In genomic region chr7:55271661-55272060, GRCh38 we compare ENCODE assay signal across 23 cellular contexts.
"Had no signal": no experiment of that assay in that cellular context is flagged by ENCODE, and none has a peak within 500 bp of the region (broad histone marks: within the 10 kb centered on the region; RNA-seq: fewer than 3 reads in every experiment).

No MANE protein-coding gene starts in this region.

- H3K4me1 ChIP-seq: prostate gland, right atrium auricular region, thyroid gland had no signal

- ATAC-seq: effector memory CD8-positive, alpha-beta T cell; left ventricle myocardium superior; mucosa of descending colon; natural killer cell treated with Interleukin-12 subunit alpha and Interleukin-12 subunit beta and Interleukin-15 and Interleukin-18, amount 100 ng/mL, for 72 hours; sciatic nerve; stimulated activated naive CD8-positive, alpha-beta T cell treated with anti-CD3 and anti-CD28 coated beads, Interleukin-15, amount 100 ng/mL, for 72 hours had no signal

- H3K27me3 ChIP-seq: right atrium auricular region, thyroid gland had no signal

- H3K27ac ChIP-seq: prostate gland, right atrium auricular region, thyroid gland had no signal

- H3K36me3 ChIP-seq: prostate gland, right atrium auricular region, thyroid gland had no signal

- DNase-seq: cortex of kidney; effector memory CD8-positive, alpha-beta T cell; erythroblast; hypothalamus; left ventricle myocardium superior; mucosa of descending colon; naive B cell; nucleus accumbens; stimulated activated CD4-positive, alpha-beta T cell treated with anti-CD3 and anti-CD28 coated beads, Interleukin-12 subunit alpha, Interleukin-12 subunit beta, amount 100 ng/mL, for 4 hours; stimulated activated CD4-positive, alpha-beta T cell treated with anti-CD3 and anti-CD28 coated beads, Interleukin-1b, Interleukin-23, amount 100 ng/mL, for 48 hours; stimulated activated CD4-positive, alpha-beta T cell treated with anti-CD3 and anti-CD28 coated beads, Interleukin-4, amount 100 ng/mL, for 1 hour; stimulated activated CD8-positive, alpha-beta memory T cell treated with anti-CD3 and anti-CD28 coated beads, Interleukin-4, amount 100 ng/mL, for 48 hours; stimulated activated naive CD4-positive, alpha-beta T cell; stimulated activated naive CD8-positive, alpha-beta T cell treated with anti-CD3 and anti-CD28 coated beads, Interleukin-15, amount 100 ng/mL, for 72 hours had no signal

- H3K4me2 ChIP-seq: smooth muscle cell had no signal

- H3K9me3 ChIP-seq: mucosa of descending colon, prostate gland, right atrium auricular region, thyroid gland had no signal

- FAIRE-seq: endometrium, frontal cortex, keratinocyte had no signal

- H3K4me3 ChIP-seq: mucosa of descending colon, prostate gland, right atrium auricular region, smooth muscle cell, thyroid gland had no signal
